In the genomic region with DNA sequence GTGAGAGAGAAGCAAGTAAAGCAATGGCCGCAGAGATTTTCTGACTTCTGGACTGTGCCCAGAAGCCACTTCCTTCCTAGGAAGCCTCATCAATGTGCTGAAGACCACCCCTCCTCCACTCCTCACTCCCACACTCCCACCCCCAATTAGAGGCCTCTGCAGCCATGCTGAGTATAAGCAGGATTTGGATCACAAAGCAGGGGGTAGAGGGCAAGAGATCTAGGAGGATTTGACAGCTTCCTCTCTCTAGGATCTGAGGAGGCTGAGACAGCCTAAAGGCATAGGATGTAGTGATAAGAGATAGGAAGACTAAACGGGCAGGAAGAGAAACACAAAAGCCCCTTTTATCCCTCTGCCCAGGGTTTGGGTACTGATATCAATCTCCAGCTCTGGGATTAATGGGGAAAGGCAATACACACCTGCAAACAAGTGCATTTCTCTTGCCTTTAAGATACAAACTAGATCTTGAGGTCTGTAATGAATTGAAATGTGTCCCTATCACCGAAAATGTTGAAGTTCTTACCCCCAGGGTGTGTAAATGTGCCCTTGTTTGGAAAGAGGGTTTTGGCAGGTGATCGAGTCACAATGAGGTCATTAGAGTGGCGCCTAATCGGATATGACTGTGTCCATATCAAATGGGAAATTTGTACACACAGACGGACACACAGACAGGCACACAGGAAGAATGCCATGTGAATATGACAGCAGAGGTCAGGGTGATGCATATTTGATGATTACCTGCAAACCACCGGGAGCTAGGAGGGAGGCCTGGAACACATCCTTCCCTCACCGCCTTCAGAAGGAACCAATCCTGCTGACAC, we compare ENCODE assay signal across 1 cellular context.
TF ChIP-seq lines count a peak whose summit lies in the region.

No MANE protein-coding gene starts in this region.

TF ChIP-seq in WTC11, 78 proteins besides CTCF, POLR2A, EP300 and RAD21 (continued from another document):
- TF ChIP-seq, protein P1, sequence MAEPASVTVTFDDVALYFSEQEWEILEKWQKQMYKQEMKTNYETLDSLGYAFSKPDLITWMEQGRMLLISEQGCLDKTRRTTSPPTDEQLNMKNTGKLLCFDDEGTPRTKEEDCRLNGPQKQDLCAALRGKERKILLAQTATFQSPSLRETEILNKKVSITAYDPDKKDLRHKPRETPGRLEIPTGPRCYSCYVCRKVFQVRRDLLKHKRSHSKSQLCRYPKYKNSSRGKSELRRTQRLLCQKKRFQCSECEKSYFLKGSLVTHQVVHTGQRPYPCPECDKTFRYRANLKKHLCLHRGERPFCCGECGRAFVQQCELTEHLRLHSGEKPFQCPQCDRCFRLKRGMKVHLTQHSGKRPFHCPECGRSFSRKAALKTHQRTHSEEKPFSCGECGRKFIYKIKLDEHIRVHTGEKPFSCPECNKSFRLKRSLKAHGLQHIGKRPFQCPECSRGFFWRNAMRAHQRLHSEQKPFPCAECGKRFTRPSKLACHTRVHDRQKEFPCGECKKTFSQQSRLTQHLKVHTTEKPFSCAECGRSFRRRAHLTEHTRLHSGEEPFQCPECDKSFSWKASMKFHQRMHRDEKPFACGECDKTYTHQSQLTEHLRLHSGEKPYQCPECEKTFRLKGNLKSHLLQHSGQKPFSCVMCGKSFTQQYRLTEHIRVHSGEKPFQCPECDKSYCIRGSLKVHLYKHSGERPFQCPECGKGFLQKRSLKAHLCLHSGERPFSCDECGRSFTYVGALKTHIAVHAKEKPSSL (CRISPR knock-in tag; conservative IDR thresholded peaks at IDR 0.05) = no peak
- TF ChIP-seq ZNF396 (CRISPR knock-in tag; IDR thresholded peaks at IDR 0.05; ENCODE audit: borderline replicate concordance) = no peak
- TF ChIP-seq, protein P2, sequence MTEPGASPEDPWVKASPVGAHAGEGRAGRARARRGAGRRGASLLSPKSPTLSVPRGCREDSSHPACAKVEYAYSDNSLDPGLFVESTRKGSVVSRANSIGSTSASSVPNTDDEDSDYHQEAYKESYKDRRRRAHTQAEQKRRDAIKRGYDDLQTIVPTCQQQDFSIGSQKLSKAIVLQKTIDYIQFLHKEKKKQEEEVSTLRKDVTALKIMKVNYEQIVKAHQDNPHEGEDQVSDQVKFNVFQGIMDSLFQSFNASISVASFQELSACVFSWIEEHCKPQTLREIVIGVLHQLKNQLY (CRISPR knock-in tag; IDR thresholded peaks at IDR 0.05) = no peak
- TF ChIP-seq, protein P3, sequence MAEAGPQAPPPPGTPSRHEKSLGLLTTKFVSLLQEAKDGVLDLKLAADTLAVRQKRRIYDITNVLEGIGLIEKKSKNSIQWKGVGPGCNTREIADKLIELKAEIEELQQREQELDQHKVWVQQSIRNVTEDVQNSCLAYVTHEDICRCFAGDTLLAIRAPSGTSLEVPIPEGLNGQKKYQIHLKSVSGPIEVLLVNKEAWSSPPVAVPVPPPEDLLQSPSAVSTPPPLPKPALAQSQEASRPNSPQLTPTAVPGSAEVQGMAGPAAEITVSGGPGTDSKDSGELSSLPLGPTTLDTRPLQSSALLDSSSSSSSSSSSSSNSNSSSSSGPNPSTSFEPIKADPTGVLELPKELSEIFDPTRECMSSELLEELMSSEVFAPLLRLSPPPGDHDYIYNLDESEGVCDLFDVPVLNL (CRISPR knock-in tag; IDR thresholded peaks at IDR 0.05; ENCODE audit: borderline replicate concordance, low read depth) = no peak
- no peak for TF ChIP-seq ESRRA (CRISPR knock-in tag; IDR thresholded peaks at IDR 0.05; ENCODE audit: borderline replicate concordance)
- TF ChIP-seq, protein P4, sequence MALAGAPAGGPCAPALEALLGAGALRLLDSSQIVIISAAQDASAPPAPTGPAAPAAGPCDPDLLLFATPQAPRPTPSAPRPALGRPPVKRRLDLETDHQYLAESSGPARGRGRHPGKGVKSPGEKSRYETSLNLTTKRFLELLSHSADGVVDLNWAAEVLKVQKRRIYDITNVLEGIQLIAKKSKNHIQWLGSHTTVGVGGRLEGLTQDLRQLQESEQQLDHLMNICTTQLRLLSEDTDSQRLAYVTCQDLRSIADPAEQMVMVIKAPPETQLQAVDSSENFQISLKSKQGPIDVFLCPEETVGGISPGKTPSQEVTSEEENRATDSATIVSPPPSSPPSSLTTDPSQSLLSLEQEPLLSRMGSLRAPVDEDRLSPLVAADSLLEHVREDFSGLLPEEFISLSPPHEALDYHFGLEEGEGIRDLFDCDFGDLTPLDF (CRISPR knock-in tag; IDR thresholded peaks at IDR 0.05) = no peak
- no peak for TF ChIP-seq NFE2L1 (CRISPR knock-in tag; IDR thresholded peaks at IDR 0.05)
- TF ChIP-seq ZNF317 (CRISPR knock-in tag; IDR thresholded peaks at IDR 0.05; ENCODE audit: borderline replicate concordance, low read depth) = no peak
- no peak for TF ChIP-seq JUN (CRISPR knock-in tag; IDR thresholded peaks at IDR 0.05)
- TF ChIP-seq GRHL2 (CRISPR knock-in tag; IDR thresholded peaks at IDR 0.05; ENCODE audit: insufficient replicate concordance, severe bottlenecking) = no peak
